ENCODE assay signal across 1 cellular context in the genomic region with DNA sequence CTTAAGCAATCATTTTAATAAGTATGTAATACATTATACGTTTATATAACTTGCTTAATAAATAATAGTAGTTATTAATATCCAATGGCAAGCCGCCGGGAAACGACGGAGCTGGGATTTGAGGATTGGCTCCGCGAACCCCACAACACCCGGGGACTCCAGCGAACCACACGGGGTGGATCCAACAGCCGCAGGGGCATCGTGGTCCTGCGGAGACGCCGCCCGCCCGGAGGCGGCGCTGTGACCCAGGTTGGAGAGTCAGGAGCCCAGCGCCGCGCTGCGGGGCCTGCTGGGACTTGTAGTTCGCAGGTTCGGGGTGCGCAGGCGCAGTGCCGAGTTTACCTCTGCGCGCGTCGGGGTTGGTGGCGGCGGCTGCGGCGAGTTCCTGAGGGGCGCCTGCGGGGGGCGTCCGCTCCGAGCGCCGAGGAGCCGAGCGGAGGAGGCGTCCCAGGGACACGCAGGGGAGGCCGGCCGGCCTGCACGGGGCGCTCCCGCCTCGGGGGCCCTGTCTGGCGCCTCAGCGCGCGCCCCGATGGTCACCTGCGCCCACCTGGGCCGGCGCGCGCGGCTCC.
TF ChIP-seq lines count a peak whose summit lies in the region.

A gene (plus strand): TSS at position 329 of the 572 bp plus-strand sequence. CDS start 204 bp downstream, at position 533.

TF ChIP-seq in K562, 482 proteins besides CTCF, POLR2A, EP300 and RAD21 (continued from another document and continues in another):
- TF ChIP-seq, protein P1, sequence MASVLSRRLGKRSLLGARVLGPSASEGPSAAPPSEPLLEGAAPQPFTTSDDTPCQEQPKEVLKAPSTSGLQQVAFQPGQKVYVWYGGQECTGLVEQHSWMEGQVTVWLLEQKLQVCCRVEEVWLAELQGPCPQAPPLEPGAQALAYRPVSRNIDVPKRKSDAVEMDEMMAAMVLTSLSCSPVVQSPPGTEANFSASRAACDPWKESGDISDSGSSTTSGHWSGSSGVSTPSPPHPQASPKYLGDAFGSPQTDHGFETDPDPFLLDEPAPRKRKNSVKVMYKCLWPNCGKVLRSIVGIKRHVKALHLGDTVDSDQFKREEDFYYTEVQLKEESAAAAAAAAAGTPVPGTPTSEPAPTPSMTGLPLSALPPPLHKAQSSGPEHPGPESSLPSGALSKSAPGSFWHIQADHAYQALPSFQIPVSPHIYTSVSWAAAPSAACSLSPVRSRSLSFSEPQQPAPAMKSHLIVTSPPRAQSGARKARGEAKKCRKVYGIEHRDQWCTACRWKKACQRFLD (CRISPR knock-in tag; IDR thresholded peaks at IDR 0.05), result peak; percentile 73; the same call in 1 of the 2 replicates
- no peak for TF ChIP-seq SMARCA5 (IDR thresholded peaks at IDR 0.05)
- TF ChIP-seq, protein P2, sequence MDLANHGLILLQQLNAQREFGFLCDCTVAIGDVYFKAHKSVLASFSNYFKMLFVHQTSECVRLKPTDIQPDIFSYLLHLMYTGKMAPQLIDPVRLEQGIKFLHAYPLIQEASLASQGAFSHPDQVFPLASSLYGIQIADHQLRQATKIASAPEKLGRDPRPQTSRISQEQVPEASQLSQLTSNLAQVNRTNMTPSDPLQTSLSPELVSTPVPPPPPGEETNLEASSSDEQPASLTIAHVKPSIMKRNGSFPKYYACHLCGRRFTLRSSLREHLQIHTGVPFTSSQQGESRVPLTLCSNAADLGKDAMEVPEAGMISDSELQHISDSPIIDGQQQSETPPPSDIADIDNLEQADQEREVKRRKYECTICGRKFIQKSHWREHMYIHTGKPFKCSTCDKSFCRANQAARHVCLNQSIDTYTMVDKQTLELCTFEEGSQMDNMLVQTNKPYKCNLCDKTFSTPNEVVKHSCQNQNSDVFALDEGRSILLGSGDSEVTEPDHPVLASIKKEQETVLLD (IDR thresholded peaks at IDR 0.05), result peak; percentile 94
- peak; percentile 95 for TF ChIP-seq ZNF143 (CRISPR knock-in tag; IDR thresholded peaks at IDR 0.05)
- TF ChIP-seq NCOA1 (IDR thresholded peaks at IDR 0.05; ENCODE audit: low read depth), result no peak
- no peak for TF ChIP-seq BRF1 (IDR thresholded peaks at IDR 0.05; ENCODE audit: borderline replicate concordance, extremely low read depth, insufficient read length)
- peak; percentile 76 for TF ChIP-seq U2AF1 (optimal IDR thresholded peaks at IDR 0.05; ENCODE audit: low read depth, low read length)
- TF ChIP-seq ASH1L (IDR thresholded peaks at IDR 0.05; ENCODE audit: borderline replicate concordance, low read depth, partially characterized antibody), result no peak
- TF ChIP-seq NFE2 (IDR thresholded peaks at IDR 0.05; ENCODE audit: low read depth), result no peak
- TF ChIP-seq, protein P3, sequence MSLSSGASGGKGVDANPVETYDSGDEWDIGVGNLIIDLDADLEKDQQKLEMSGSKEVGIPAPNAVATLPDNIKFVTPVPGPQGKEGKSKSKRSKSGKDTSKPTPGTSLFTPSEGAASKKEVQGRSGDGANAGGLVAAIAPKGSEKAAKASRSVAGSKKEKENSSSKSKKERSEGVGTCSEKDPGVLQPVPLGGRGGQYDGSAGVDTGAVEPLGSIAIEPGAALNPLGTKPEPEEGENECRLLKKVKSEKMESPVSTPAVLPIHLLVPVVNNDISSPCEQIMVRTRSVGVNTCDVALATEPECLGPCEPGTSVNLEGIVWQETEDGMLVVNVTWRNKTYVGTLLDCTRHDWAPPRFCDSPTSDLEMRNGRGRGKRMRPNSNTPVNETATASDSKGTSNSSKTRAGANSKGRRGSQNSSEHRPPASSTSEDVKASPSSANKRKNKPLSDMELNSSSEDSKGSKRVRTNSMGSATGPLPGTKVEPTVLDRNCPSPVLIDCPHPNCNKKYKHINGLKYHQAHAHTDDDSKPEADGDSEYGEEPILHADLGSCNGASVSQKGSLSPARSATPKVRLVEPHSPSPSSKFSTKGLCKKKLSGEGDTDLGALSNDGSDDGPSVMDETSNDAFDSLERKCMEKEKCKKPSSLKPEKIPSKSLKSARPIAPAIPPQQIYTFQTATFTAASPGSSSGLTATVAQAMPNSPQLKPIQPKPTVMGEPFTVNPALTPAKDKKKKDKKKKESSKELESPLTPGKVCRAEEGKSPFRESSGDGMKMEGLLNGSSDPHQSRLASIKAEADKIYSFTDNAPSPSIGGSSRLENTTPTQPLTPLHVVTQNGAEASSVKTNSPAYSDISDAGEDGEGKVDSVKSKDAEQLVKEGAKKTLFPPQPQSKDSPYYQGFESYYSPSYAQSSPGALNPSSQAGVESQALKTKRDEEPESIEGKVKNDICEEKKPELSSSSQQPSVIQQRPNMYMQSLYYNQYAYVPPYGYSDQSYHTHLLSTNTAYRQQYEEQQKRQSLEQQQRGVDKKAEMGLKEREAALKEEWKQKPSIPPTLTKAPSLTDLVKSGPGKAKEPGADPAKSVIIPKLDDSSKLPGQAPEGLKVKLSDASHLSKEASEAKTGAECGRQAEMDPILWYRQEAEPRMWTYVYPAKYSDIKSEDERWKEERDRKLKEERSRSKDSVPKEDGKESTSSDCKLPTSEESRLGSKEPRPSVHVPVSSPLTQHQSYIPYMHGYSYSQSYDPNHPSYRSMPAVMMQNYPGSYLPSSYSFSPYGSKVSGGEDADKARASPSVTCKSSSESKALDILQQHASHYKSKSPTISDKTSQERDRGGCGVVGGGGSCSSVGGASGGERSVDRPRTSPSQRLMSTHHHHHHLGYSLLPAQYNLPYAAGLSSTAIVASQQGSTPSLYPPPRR (CRISPR knock-in tag; IDR thresholded peaks at IDR 0.05; ENCODE audit: borderline replicate concordance), result no peak; the same call in 1 of the 2 replicates
- TF ChIP-seq RBM39 (optimal IDR thresholded peaks at IDR 0.05; ENCODE audit: low read depth, low read length), result no peak
- TF ChIP-seq ZNF766 (CRISPR knock-in tag; conservative IDR thresholded peaks at IDR 0.05), result peak; percentile 65; the same call in 1 of the 2 replicates
- no peak for TF ChIP-seq EGR1 (conservative IDR thresholded peaks at IDR 0.05)
- no peak for TF ChIP-seq ZNF436 (CRISPR knock-in tag; IDR thresholded peaks at IDR 0.05)
- TF ChIP-seq, protein P4, sequence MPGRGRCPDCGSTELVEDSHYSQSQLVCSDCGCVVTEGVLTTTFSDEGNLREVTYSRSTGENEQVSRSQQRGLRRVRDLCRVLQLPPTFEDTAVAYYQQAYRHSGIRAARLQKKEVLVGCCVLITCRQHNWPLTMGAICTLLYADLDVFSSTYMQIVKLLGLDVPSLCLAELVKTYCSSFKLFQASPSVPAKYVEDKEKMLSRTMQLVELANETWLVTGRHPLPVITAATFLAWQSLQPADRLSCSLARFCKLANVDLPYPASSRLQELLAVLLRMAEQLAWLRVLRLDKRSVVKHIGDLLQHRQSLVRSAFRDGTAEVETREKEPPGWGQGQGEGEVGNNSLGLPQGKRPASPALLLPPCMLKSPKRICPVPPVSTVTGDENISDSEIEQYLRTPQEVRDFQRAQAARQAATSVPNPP (IDR thresholded peaks at IDR 0.05; ENCODE audit: borderline replicate concordance, insufficient read depth, insufficient read length), result no peak
- TF ChIP-seq, protein P5, sequence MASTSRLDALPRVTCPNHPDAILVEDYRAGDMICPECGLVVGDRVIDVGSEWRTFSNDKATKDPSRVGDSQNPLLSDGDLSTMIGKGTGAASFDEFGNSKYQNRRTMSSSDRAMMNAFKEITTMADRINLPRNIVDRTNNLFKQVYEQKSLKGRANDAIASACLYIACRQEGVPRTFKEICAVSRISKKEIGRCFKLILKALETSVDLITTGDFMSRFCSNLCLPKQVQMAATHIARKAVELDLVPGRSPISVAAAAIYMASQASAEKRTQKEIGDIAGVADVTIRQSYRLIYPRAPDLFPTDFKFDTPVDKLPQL (IDR thresholded peaks at IDR 0.05; ENCODE audit: extremely low read depth, insufficient read length), result no peak
- TF ChIP-seq ZNF224 (CRISPR knock-in tag; IDR thresholded peaks at IDR 0.05), result no peak
- TF ChIP-seq LARP7 (IDR thresholded peaks at IDR 0.05), result no peak
- TF ChIP-seq GABPB1 (CRISPR knock-in tag; IDR thresholded peaks at IDR 0.05), result peak; percentile 83
- TF ChIP-seq FOXJ2 (tag; IDR thresholded peaks at IDR 0.05), result peak; percentile 62; the same call in 1 of the 2 replicates
- no peak for TF ChIP-seq ZNF354B (CRISPR knock-in tag; IDR thresholded peaks at IDR 0.05)
- TF ChIP-seq SIRT6 (IDR thresholded peaks at IDR 0.05; ENCODE audit: low read depth, low read length), result no peak
- TF ChIP-seq ESRRA (IDR thresholded peaks at IDR 0.05; ENCODE audit: borderline replicate concordance, low read depth), result peak; percentile 80
- no peak for TF ChIP-seq FOS (IDR thresholded peaks at IDR 0.05; ENCODE audit: extremely low read depth, insufficient read length)
- no peak for TF ChIP-seq PTRF (tag; IDR thresholded peaks at IDR 0.05)
- no peak for TF ChIP-seq PTBP1 (IDR thresholded peaks at IDR 0.05; ENCODE audit: low read depth, low read length)
- TF ChIP-seq, protein P6, sequence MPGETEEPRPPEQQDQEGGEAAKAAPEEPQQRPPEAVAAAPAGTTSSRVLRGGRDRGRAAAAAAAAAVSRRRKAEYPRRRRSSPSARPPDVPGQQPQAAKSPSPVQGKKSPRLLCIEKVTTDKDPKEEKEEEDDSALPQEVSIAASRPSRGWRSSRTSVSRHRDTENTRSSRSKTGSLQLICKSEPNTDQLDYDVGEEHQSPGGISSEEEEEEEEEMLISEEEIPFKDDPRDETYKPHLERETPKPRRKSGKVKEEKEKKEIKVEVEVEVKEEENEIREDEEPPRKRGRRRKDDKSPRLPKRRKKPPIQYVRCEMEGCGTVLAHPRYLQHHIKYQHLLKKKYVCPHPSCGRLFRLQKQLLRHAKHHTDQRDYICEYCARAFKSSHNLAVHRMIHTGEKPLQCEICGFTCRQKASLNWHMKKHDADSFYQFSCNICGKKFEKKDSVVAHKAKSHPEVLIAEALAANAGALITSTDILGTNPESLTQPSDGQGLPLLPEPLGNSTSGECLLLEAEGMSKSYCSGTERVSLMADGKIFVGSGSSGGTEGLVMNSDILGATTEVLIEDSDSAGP (CRISPR knock-in tag; IDR thresholded peaks at IDR 0.05), result no peak
- no peak for TF ChIP-seq YBX1 (IDR thresholded peaks at IDR 0.05)
- no peak for TF ChIP-seq ZNF217 (CRISPR knock-in tag; IDR thresholded peaks at IDR 0.05)
- no peak for TF ChIP-seq ZNF124 (CRISPR knock-in tag; IDR thresholded peaks at IDR 0.05)
- TF ChIP-seq ZNF76 (CRISPR knock-in tag; IDR thresholded peaks at IDR 0.05; ENCODE audit: borderline replicate concordance), result no peak
- no peak for TF ChIP-seq ZNF184 (CRISPR knock-in tag; IDR thresholded peaks at IDR 0.05)
- TF ChIP-seq MAFF (IDR thresholded peaks at IDR 0.05; ENCODE audit: low read length), result no peak
- TF ChIP-seq, protein P7, sequence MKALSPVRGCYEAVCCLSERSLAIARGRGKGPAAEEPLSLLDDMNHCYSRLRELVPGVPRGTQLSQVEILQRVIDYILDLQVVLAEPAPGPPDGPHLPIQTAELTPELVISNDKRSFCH (CRISPR knock-in tag; IDR thresholded peaks at IDR 0.05), result no peak
- TF ChIP-seq, protein P7 (tag; IDR thresholded peaks at IDR 0.05), result 0 out of 2 replicates have a peak, but pooled peaks have one; percentile 57
- TF ChIP-seq FOSL1 (tag; conservative IDR thresholded peaks at IDR 0.05), result peak; percentile 54
- TF ChIP-seq, protein P8, sequence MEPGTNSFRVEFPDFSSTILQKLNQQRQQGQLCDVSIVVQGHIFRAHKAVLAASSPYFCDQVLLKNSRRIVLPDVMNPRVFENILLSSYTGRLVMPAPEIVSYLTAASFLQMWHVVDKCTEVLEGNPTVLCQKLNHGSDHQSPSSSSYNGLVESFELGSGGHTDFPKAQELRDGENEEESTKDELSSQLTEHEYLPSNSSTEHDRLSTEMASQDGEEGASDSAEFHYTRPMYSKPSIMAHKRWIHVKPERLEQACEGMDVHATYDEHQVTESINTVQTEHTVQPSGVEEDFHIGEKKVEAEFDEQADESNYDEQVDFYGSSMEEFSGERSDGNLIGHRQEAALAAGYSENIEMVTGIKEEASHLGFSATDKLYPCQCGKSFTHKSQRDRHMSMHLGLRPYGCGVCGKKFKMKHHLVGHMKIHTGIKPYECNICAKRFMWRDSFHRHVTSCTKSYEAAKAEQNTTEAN (CRISPR knock-in tag; IDR thresholded peaks at IDR 0.05), result no peak
- TF ChIP-seq, protein P9, sequence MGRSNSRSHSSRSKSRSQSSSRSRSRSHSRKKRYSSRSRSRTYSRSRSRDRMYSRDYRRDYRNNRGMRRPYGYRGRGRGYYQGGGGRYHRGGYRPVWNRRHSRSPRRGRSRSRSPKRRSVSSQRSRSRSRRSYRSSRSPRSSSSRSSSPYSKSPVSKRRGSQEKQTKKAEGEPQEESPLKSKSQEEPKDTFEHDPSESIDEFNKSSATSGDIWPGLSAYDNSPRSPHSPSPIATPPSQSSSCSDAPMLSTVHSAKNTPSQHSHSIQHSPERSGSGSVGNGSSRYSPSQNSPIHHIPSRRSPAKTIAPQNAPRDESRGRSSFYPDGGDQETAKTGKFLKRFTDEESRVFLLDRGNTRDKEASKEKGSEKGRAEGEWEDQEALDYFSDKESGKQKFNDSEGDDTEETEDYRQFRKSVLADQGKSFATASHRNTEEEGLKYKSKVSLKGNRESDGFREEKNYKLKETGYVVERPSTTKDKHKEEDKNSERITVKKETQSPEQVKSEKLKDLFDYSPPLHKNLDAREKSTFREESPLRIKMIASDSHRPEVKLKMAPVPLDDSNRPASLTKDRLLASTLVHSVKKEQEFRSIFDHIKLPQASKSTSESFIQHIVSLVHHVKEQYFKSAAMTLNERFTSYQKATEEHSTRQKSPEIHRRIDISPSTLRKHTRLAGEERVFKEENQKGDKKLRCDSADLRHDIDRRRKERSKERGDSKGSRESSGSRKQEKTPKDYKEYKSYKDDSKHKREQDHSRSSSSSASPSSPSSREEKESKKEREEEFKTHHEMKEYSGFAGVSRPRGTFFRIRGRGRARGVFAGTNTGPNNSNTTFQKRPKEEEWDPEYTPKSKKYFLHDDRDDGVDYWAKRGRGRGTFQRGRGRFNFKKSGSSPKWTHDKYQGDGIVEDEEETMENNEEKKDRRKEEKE (IDR thresholded peaks at IDR 0.05; ENCODE audit: borderline replicate concordance in 1 of 2, control insufficient read depth in 1 of 2, low read depth in 2 of 2, low read length in 1 of 2), result peak in 1 of 2 experiments; percentile 94; a peak in 2 of 4 replicates
- TF ChIP-seq, protein P10, sequence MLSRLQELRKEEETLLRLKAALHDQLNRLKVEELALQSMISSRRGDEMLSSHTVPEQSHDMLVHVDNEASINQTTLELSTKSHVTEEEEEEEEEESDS (CRISPR knock-in tag; IDR thresholded peaks at IDR 0.05), result no peak
- no peak for TF ChIP-seq HMG20A (CRISPR knock-in tag; conservative IDR thresholded peaks at IDR 0.05)
- no peak for TF ChIP-seq ZNF253 (CRISPR knock-in tag; conservative IDR thresholded peaks at IDR 0.05)
- no peak for TF ChIP-seq PRPF4 (IDR thresholded peaks at IDR 0.05; ENCODE audit: insufficient read depth, low read depth, low read length, poor library complexity, severe bottlenecking)
